In the genomic region with DNA sequence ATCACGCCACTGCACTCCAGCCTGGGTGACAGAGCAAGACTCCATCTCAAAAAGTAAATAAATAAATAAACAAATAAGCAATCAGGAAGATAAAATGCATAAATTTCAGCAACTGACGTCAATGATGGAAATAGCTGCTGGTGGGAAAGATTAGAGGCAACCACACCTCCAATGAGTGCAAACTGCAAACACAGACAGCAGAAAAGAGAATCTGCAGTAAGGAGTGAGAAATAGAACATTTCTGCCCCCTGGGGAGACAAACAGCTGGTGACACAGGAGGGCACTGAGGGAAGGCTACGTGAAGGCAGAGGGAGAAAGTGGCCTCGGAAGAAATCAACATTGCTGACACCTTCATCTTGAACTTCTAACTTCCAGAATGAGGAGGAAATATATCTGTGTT, we compare ENCODE assay signal across 1 cellular context.
TF ChIP-seq lines count a peak whose summit lies in the region.

No MANE protein-coding gene starts in this region.

TF ChIP-seq in SK-N-SH treated with all-trans-retinoic acid at 6 μM for 48 hours, 23 proteins besides CTCF, POLR2A, EP300 and RAD21 (continued from another document):
- no peak for TF ChIP-seq TSHZ2 (CRISPR knock-in tag; IDR thresholded peaks at IDR 0.05)
